In genomic region chr1:119739150-119739549, GRCh38 we compare ENCODE assay signal across 24 cellular contexts. TPM values are rescaled to one million over a fixed set of nuclear protein-coding genes. Genes with fewer than 3 reads are reported as not detected.
"Had no signal": no experiment of that assay in that cellular context is flagged by ENCODE, and none has a peak within 500 bp of the region (broad histone marks: within the 10 kb centered on the region; RNA-seq: fewer than 3 reads in every experiment).

No MANE protein-coding gene starts in this region.

- DNase-seq: activated CD4-positive, alpha-beta T cell treated with anti-CD3 and anti-CD28 coated beads, Interleukin-2, amount 10 ng/mL, durations not matched to agents 7 days and 5 days; activated CD8-positive, alpha-beta memory T cell treated with anti-CD3 and anti-CD28 coated beads, Interleukin-2, amount 10 ng/mL, durations not matched to agents 7 days and 5 days; activated CD8-positive, alpha-beta T cell treated with anti-CD3 and anti-CD28 coated beads for 36 hours; activated effector memory CD4-positive, alpha-beta T cell treated with anti-CD3 and anti-CD28 coated beads, Interleukin-2, amount 50 U/mL, for 16 hours; activated naive CD4-positive, alpha-beta T cell treated with anti-CD3 and anti-CD28 coated beads, Interleukin-2, amount 10 ng/mL, durations not matched to agents 7 days and 5 days; activated T-cell treated with anti-CD3 and anti-CD28 coated beads for 4 hours; dermis blood vessel endothelial cell; effector memory CD8-positive, alpha-beta T cell; gastrocnemius medialis; hypothalamus; left cardiac atrium; mesenchymal stem cell; naive B cell; small intestine; stimulated activated CD4-positive, alpha-beta T cell treated with anti-CD3 and anti-CD28 coated beads, Interleukin-2, amount 100 ng/mL, for 24 hours; tibial artery had no signal

- H3K4me1 ChIP-seq: gastrocnemius medialis, neural progenitor cell had no signal

- H3K36me3 ChIP-seq: gastrocnemius medialis, neural progenitor cell had no signal

- H3K9me3 ChIP-seq: esophagus muscularis mucosa, gastrocnemius medialis, tibial artery had no signal

- H3K27me3 ChIP-seq: esophagus muscularis mucosa, gastrocnemius medialis, neural progenitor cell, tibial artery had no signal

- ATAC-seq: activated CD4-positive, CD25-positive, alpha-beta regulatory T cell treated with anti-CD3 and anti-CD28 coated beads, Interleukin-2, amount 50 U/mL, for 24 hours; activated CD8-positive, alpha-beta memory T cell treated with anti-CD3 and anti-CD28 coated beads, Interleukin-2, amount 10 ng/mL, durations not matched to agents 7 days and 5 days; activated CD8-positive, alpha-beta T cell treated with anti-CD3 and anti-CD28 coated beads for 36 hours; effector memory CD8-positive, alpha-beta T cell; gastrocnemius medialis; left cardiac atrium; sciatic nerve; stimulated activated memory B cell treated with anti-CD40 and anti-IgM and Interleukin-4, amounts not matched to agents 10 μg/mL and 1 μg/mL and 100 μg/mL, for 72 hours had no signal

- H3K4me3 ChIP-seq: esophagus muscularis mucosa, gastrocnemius medialis, neural progenitor cell, tibial artery had no signal

- H3K27ac ChIP-seq: esophagus muscularis mucosa, gastrocnemius medialis, neural progenitor cell, tibial artery, VCaP had no signal

RNA-seq across cellular contexts. Expression of gene HMGCS2, which starts 29.6 kb away (rescaled TPM):
- total RNA-seq: activated CD4-positive, alpha-beta T cell treated with anti-CD3 and anti-CD28 coated beads, Interleukin-2, amount 10 ng/mL, durations not matched to agents 7 days and 5 days; activated CD8-positive, alpha-beta memory T cell treated with anti-CD3 and anti-CD28 coated beads, Interleukin-2, amount 10 ng/mL, durations not matched to agents 7 days and 5 days; activated CD8-positive, alpha-beta T cell treated with anti-CD3 and anti-CD28 coated beads for 36 hours; dermis blood vessel endothelial cell; endothelial cell of umbilical vein; renal cortical epithelial cell; sciatic nerve had no signal
- polyA plus RNA-seq: endothelial cell of umbilical vein had no signal
